ENCODE assay signal across 1 cellular context in genomic region chr4:56466910-56467283, GRCh38.
TF ChIP-seq lines count a peak whose summit lies in the region.

No MANE protein-coding gene starts in this region.

TF ChIP-seq in GM23338, 12 proteins besides CTCF, POLR2A, EP300 and RAD21 (continued from another document):
- no peak for TF ChIP-seq ETS1 (IDR thresholded peaks at IDR 0.05)
- TF ChIP-seq ZNF331 (CRISPR knock-in tag; IDR thresholded peaks at IDR 0.05; ENCODE audit: low read depth): no peak
- TF ChIP-seq CREB1 (CRISPR knock-in tag; IDR thresholded peaks at IDR 0.05; ENCODE audit: low read depth): no peak
- no peak for TF ChIP-seq NANOG (IDR thresholded peaks at IDR 0.05; ENCODE audit: borderline replicate concordance)
- no peak for TF ChIP-seq REST (IDR thresholded peaks at IDR 0.05; ENCODE audit: unreplicated experiment)
